ENCODE assay signal across 20 cellular contexts in the genomic region with DNA sequence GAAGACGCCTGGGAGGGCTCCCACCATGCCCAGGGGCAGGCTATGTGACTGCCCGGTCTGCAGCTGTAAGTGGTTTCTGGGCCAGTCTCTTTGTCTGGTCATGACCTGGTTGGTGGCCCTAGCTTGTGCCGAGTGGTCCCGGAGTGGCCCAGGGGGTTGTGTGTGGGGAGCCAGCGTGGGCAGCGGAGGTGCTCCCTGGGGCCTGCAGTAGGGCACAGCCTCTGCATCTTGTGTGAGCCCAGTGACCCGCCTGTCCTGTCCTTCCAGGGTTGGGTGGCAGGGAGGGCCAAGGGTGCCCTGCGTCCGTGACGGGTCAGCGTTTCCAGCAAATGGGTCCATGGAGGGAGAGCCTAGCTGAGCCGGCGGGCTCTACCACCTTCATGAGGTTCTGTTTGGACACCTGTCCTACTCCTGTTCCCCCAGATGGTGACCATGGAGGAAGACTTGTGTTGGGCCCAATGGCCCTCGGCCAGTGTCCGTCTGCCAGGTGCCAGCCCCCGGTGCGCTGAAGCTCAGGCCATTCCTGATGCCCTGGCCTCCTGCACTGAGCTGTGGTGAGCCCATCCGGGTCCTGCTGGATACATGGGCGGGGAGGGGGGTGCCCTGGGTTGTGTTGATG.
DNase-seq lines count a peak whose midpoint lies in the region; ATAC-seq and TF ChIP-seq lines count a peak whose summit lies in the region.
"Had no signal": no experiment of that assay in that cellular context is flagged by ENCODE, and none has a peak within 500 bp of the region (broad histone marks: within the 10 kb centered on the region; RNA-seq: fewer than 3 reads in every experiment).

No MANE protein-coding gene starts in this region.

- peak; percentile 17 for DNase-seq in activated T-cell treated with anti-CD3 and anti-CD28 coated beads, Interleukin-2, amount 50 U/mL, for 24 hours
- DNase-seq in activated T-cell treated with anti-CD3 and anti-CD28 coated beads for 4 hours: no peak
- peak; percentile 10 for DNase-seq in activated B cell treated with CpG ODN at 0.5 μM for 24 hours
- DNase-seq in right cardiac atrium: peak; percentile 4 to 45 (median 33)
- DNase-seq in psoas muscle: peak; percentile 4 to 41
- no peak for DNase-seq in AG08395 (ENCODE audit: low spot score)
- no peak for DNase-seq in RWPE1 (ENCODE audit: low spot score)
- DNase-seq in NCI-H1694 (lab: John Stamatoyannopoulos, UW): no peak
- DNase-seq: activated CD4-positive, alpha-beta T cell treated with anti-CD3 and anti-CD28 coated beads, Interleukin-2, amount 10 ng/mL, durations not matched to agents 7 days and 5 days; cortex of kidney; DMS79; NCI-H2029 treated with DMSO at 0.1 percent for 48 hours; NCI-H524; occipital lobe; stimulated activated naive CD4-positive, alpha-beta T cell treated with Interleukin-2 at 50 U/mL for 16 hours; T1000 had no signal

- H3K36me3 Mint-ChIP-seq in activated T-cell treated with anti-CD3 and anti-CD28 coated beads, Interleukin-2, amount 50 U/mL, for 24 hours (ENCODE audit: low read depth): peaks cover 2% of the 10 kb centered on the region
- no peaks in the 10 kb centered on the region for H3K36me3 Mint-ChIP-seq in activated B cell treated with CpG ODN at 0.5 μM for 24 hours (ENCODE audit: low read depth)

- WGBS in right cardiac atrium: 86% methylated on average over 19 of the region's 19 CpGs
- WGBS in psoas muscle, 3 donors: 81 to 84% (median 84%) methylated on average over 19 of the region's 19 CpGs

- no peak overlapping the region for H3K27ac Mint-ChIP-seq in activated T-cell treated with anti-CD3 and anti-CD28 coated beads, Interleukin-2, amount 50 U/mL, for 24 hours
- no peak overlapping the region for H3K27ac Mint-ChIP-seq in activated B cell treated with CpG ODN at 0.5 μM for 24 hours
- H3K27ac Mint-ChIP-seq: activated CD4-positive, alpha-beta T cell treated with anti-CD3 and anti-CD28 coated beads, Interleukin-2, amount 10 ng/mL, durations not matched to agents 7 days and 5 days; CD4-positive, alpha-beta T cell had no signal

- ATAC-seq in activated B cell treated with CpG ODN at 0.5 μM for 24 hours (ENCODE audit: low read depth) (no peak), right cardiac atrium (peak in 1 of 2 donors; percentile 32), psoas muscle (no peak)
- ATAC-seq: A549, mucosa of descending colon had no signal

- no peaks in the 10 kb centered on the region for H3K27me3 ChIP-seq in right cardiac atrium (ENCODE audit: control insufficient read depth, insufficient read depth)
- no peaks in the 10 kb centered on the region for H3K27me3 ChIP-seq in psoas muscle (ENCODE audit: insufficient read depth in 3 of 3, low read length in 2 of 3)
- H3K27me3 ChIP-seq: upper lobe of left lung had no signal

- POLR2A ChIA-PET in activated B cell treated with CpG ODN at 0.5 μM for 24 hours (lab: Charles Lee): no interaction called here
- POLR2A ChIA-PET in RWPE1 (lab: Yijun Ruan, JAX; ENCODE audit: low non-redundant PET): no interaction called here

- H3K9me3 Mint-ChIP-seq in activated T-cell treated with anti-CD3 and anti-CD28 coated beads, Interleukin-2, amount 50 U/mL, for 24 hours: peaks cover 28% of the 10 kb centered on the region
- peaks cover 21% of the 10 kb centered on the region for H3K9me3 Mint-ChIP-seq in activated B cell treated with CpG ODN at 0.5 μM for 24 hours

- CTCF ChIA-PET in activated B cell treated with CpG ODN at 0.5 μM for 24 hours (lab: Charles Lee) (no interaction called here), RWPE1 (lab: Yijun Ruan, JAX) (no interaction called here)

- no peaks in the 10 kb centered on the region for H3K36me3 ChIP-seq in psoas muscle (ENCODE audit: insufficient read depth in 1 of 2, low read depth in 1 of 2)
- H3K36me3 ChIP-seq: upper lobe of left lung had no signal

- H3K4me1 ChIP-seq in right cardiac atrium (ENCODE audit: control insufficient read depth, insufficient read depth, low read length): no peaks in the 10 kb centered on the region
- no peaks in the 10 kb centered on the region for H3K4me1 ChIP-seq in psoas muscle
- H3K4me1 ChIP-seq: A549, upper lobe of left lung had no signal

- no peak overlapping the region for H3K4me3 ChIP-seq in right cardiac atrium (ENCODE audit: low read length)
- no peak overlapping the region for H3K4me3 ChIP-seq in psoas muscle
- H3K4me3 ChIP-seq: A549, mucosa of descending colon, upper lobe of left lung had no signal

- no peak overlapping the region for H3K4me3 Mint-ChIP-seq in activated T-cell treated with anti-CD3 and anti-CD28 coated beads, Interleukin-2, amount 50 U/mL, for 24 hours
- no peak overlapping the region for H3K4me3 Mint-ChIP-seq in activated B cell treated with CpG ODN at 0.5 μM for 24 hours
- H3K4me3 Mint-ChIP-seq: activated CD4-positive, alpha-beta T cell treated with anti-CD3 and anti-CD28 coated beads, Interleukin-2, amount 10 ng/mL, durations not matched to agents 7 days and 5 days; CD4-positive, alpha-beta T cell had no signal

- no peak overlapping the region for H3K27ac ChIP-seq in right cardiac atrium (ENCODE audit: low read length)
- no peak overlapping the region for H3K27ac ChIP-seq in psoas muscle
- no peak overlapping the region for H3K27ac ChIP-seq in RWPE1
- H3K27ac ChIP-seq: A549, upper lobe of left lung had no signal

- peaks cover 2% of the 10 kb centered on the region for H3K9me3 ChIP-seq in right cardiac atrium (ENCODE audit: control insufficient read depth, low read length)
- H3K9me3 ChIP-seq in psoas muscle: peaks cover 17% of the 10 kb centered on the region
- H3K9me3 ChIP-seq: A549 had no signal

- no peaks in the 10 kb centered on the region for H3K27me3 Mint-ChIP-seq in activated T-cell treated with anti-CD3 and anti-CD28 coated beads, Interleukin-2, amount 50 U/mL, for 24 hours
- H3K27me3 Mint-ChIP-seq in activated B cell treated with CpG ODN at 0.5 μM for 24 hours: no peaks in the 10 kb centered on the region
- H3K27me3 Mint-ChIP-seq: activated CD4-positive, alpha-beta T cell treated with anti-CD3 and anti-CD28 coated beads, Interleukin-2, amount 10 ng/mL, durations not matched to agents 7 days and 5 days; CD4-positive, alpha-beta T cell had no signal

- intact Hi-C loops in activated B cell treated with CpG ODN at 0.5 μM for 24 hours (cut with micrococcal nuclease): no loop called here
- intact Hi-C loops in right cardiac atrium (cut with DNase I): loop anchor here in 1 of 4 donors (2.0 kb wide), 1 partner anchor 21 kb away; no protein-coding TSS in a partner anchor
- intact Hi-C loops in psoas muscle (cut with DNase I): no loop called here

- TF ChIP-seq CTCF in activated B cell treated with CpG ODN at 0.5 μM for 24 hours (IDR thresholded peaks at IDR 0.05): no peak
- no peak for TF ChIP-seq CTCF in psoas muscle (IDR thresholded peaks at IDR 0.05)
- no peak for TF ChIP-seq CTCF in RWPE1 (conservative IDR thresholded peaks at IDR 0.05; ENCODE audit: low read depth)

- H3K4me1 Mint-ChIP-seq in activated T-cell treated with anti-CD3 and anti-CD28 coated beads, Interleukin-2, amount 50 U/mL, for 24 hours (ENCODE audit: low read depth): no peaks in the 10 kb centered on the region
- H3K4me1 Mint-ChIP-seq in activated B cell treated with CpG ODN at 0.5 μM for 24 hours: no peaks in the 10 kb centered on the region
- H3K4me1 Mint-ChIP-seq: activated CD4-positive, alpha-beta T cell treated with anti-CD3 and anti-CD28 coated beads, Interleukin-2, amount 10 ng/mL, durations not matched to agents 7 days and 5 days had no signal

Comparison
In these comparisons a context has a peak if more than half of its experiments do, and no peak if none do; other contexts are left out.
1. DNase-seq: peak in activated T-cell treated with anti-CD3 and anti-CD28 coated beads, Interleukin-2, amount 50 U/mL, for 24 hours (single experiment), activated B cell treated with CpG ODN at 0.5 μM for 24 hours (single experiment), right cardiac atrium (3 of 3) and psoas muscle (2 of 2); none in activated T-cell treated with anti-CD3 and anti-CD28 coated beads for 4 hours (single experiment), AG08395 (single experiment), RWPE1 (single experiment) and NCI-H1694 (single experiment).